Comparison of ENCODE assay signal across 31 cellular contexts in the genomic region with DNA sequence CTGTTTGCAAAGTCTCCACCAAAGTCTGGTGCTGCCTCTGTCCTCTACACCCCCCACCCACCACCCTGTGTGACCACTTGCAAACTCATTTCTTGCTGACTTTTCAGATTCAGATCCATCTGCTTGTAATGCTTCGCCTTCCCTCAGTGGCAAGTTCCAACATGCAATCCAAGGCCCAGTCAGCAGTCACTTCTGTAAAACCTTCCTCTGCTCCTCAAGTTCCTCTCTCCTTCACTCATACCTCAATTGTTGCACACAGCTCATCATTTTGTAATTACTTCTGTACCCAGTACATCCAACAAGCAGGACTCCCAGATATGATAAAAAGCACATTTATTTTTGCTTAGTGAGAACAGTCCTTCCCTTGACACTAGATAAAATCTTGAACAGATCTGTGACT. TPM values are rescaled to one million over a fixed set of nuclear protein-coding genes. Genes with fewer than 3 reads are reported as not detected.
"Had no signal": no experiment of that assay in that cellular context is flagged by ENCODE, and none has a peak within 500 bp of the region (broad histone marks: within the 10 kb centered on the region; RNA-seq: fewer than 3 reads in every experiment).

No MANE protein-coding gene starts in this region.

- DNase-seq: activated CD4-positive, alpha-beta T cell treated with anti-CD3 and anti-CD28 coated beads for 48 hours; activated CD4-positive, alpha-beta T cell treated with anti-CD3 and anti-CD28 coated beads, Interleukin-2, amount 50 U/mL, for 4 hours; activated CD4-positive, CD25-positive, alpha-beta regulatory T cell treated with anti-CD3 and anti-CD28 coated beads, Interleukin-2, amount 50 U/mL, for 72 hours; activated CD8-positive, alpha-beta memory T cell treated with anti-CD3 and anti-CD28 coated beads, Interleukin-2, amount 50 U/mL, for 48 hours; activated CD8-positive, alpha-beta T cell treated with anti-CD3 and anti-CD28 coated beads, Interleukin-2, amount 10 ng/mL, durations not matched to agents 7 days and 5 days; activated naive CD8-positive, alpha-beta T cell treated with anti-CD3 and anti-CD28 coated beads, Interleukin-2, amount 50 U/mL, for 24 hours; activated T-cell treated with anti-CD3 and anti-CD28 coated beads, Interleukin-2, amount 50 U/mL, for 1 hour; amniotic stem cell; Karpas-422; MV-4-11; NCI-H1092 treated with DMSO at 0.1 percent for 48 hours; NCI-H1417 treated with DMSO at 0.1 percent for 48 hours; NCI-H1694; NCI-H2029; NCI-H2107; NCI-H2171 treated with DMSO at 0.1 percent for 48 hours; NCI-H226; NCI-H510A; NCI-H526 treated with DMSO at 0.1 percent for 48 hours; NCI-H82; PC-9; SJCRH30; SK-N-SH had no signal

- H3K4me3 ChIP-seq: cardiac muscle cell, K562, PC-9, SJCRH30 had no signal

- H3K27ac ChIP-seq: cardiac muscle cell, PC-9, SJCRH30 had no signal

- H3K4me1 Mint-ChIP-seq: activated naive CD8-positive, alpha-beta T cell treated with anti-CD3 and anti-CD28 coated beads, Interleukin-2, amount 50 U/mL, for 24 hours had no signal

- FAIRE-seq: astrocyte, K562 had no signal

- H3K36me3 ChIP-seq: cardiac muscle cell, SJCRH30 had no signal

- H3K9me3 Mint-ChIP-seq: activated naive CD4-positive, alpha-beta T cell treated with anti-CD3 and anti-CD28 coated beads, Interleukin-2, amount 50 U/mL, for 72 hours; activated naive CD8-positive, alpha-beta T cell treated with anti-CD3 and anti-CD28 coated beads, Interleukin-2, amount 50 U/mL, for 24 hours; T-helper 1 cell treated with Interleukin-12 subunit alpha and Interleukin-12 subunit beta and Interleukin-4 antibody, amounts not matched to agents 30 μg/mL and 1 μg/mL, for 36 hours had no signal

- H3K4me1 ChIP-seq: SJCRH30 had no signal

- H3K27me3 ChIP-seq: cardiac muscle cell, SJCRH30 had no signal

- H3K36me3 Mint-ChIP-seq: activated naive CD4-positive, alpha-beta T cell treated with anti-CD3 and anti-CD28 coated beads, Interleukin-2, amount 50 U/mL, for 72 hours; brain had no signal

- H3K27ac Mint-ChIP-seq: activated CD8-positive, alpha-beta T cell treated with anti-CD3 and anti-CD28 coated beads, Interleukin-2, amount 10 ng/mL, durations not matched to agents 7 days and 5 days; brain; T-helper 1 cell treated with Interleukin-12 subunit alpha and Interleukin-12 subunit beta and Interleukin-4 antibody, amounts not matched to agents 30 μg/mL and 1 μg/mL, for 36 hours; WTC11 had no signal

- H3K4me3 Mint-ChIP-seq: activated CD8-positive, alpha-beta T cell treated with anti-CD3 and anti-CD28 coated beads, Interleukin-2, amount 10 ng/mL, durations not matched to agents 7 days and 5 days; brain; T-helper 1 cell treated with Interleukin-12 subunit alpha and Interleukin-12 subunit beta and Interleukin-4 antibody, amounts not matched to agents 30 μg/mL and 1 μg/mL, for 36 hours; WTC11 had no signal

- H3K9me3 ChIP-seq: SJCRH30, SK-N-SH had no signal

- H3K27me3 Mint-ChIP-seq: activated naive CD8-positive, alpha-beta T cell treated with anti-CD3 and anti-CD28 coated beads, Interleukin-2, amount 50 U/mL, for 24 hours had no signal

- ATAC-seq: activated CD8-positive, alpha-beta T cell treated with anti-CD3 and anti-CD28 coated beads, Interleukin-2, amount 10 ng/mL, durations not matched to agents 7 days and 5 days; activated naive CD4-positive, alpha-beta T cell treated with anti-CD3 and anti-CD28 coated beads, Interleukin-2, amount 50 U/mL, for 72 hours; activated naive CD8-positive, alpha-beta T cell treated with anti-CD3 and anti-CD28 coated beads, Interleukin-2, amount 50 U/mL, for 24 hours; K562; WTC11 had no signal

- H3K9ac ChIP-seq: SK-N-SH had no signal

RNA-seq across cellular contexts. Expression of gene LOXHD1, which starts 6.5 kb away (rescaled TPM):
- total RNA-seq: astrocyte, K562, PC-9, RPMI7951, SJCRH30 had no signal
- polyA plus RNA-seq: cardiac muscle cell, K562, SK-N-SH had no signal
